8 cellular contexts compared by ENCODE assay signal in the genomic region with DNA sequence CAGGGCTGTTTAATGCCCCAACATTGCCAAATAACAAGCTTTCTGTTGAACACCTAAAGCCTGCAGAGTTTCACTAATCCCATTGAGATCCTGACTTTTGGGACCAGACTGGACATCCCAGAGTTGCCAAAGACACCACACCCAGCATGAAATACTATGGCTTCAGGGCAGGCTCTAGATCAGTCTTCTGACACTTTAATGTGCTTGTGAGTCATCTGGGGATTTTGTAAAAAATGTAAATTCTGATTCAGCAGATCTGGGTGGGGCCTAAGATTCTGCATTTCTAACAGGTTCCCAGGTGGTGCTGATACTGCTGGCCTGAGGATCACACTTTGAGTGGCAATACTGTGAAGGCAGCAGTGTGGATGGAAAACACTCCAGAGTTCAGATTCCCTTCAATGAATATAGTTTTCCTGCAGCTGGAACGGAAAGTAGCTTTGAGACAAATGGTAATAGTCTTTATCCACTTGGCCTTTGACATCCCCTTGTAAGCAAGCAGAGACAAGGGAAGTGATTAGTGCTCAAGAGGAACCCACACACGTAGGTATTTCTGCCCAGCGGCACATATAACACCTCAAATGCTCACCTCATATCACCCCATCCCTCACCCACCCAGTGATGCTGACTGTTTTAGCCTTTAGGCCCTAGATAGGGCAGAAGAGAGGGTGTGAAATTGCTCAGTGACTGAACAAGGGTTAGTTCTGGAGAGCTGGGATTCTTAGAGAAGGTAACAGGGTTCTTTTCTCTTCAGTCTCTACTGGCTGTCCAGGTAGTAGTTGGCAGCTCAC. TPM values are rescaled to one million over a fixed set of nuclear protein-coding genes. Genes with fewer than 3 reads are reported as not detected.
A peak's percentile ranks its signal among the peaks of the same experiment; 100 is the strongest.
DNase-seq lines count a peak whose midpoint lies in the region; ATAC-seq and TF ChIP-seq lines count a peak whose summit lies in the region.
"Had no signal": no experiment of that assay in that cellular context is flagged by ENCODE, and none has a peak within 500 bp of the region (broad histone marks: within the 10 kb centered on the region; RNA-seq: fewer than 3 reads in every experiment).

No MANE protein-coding gene starts in this region.

- peak overlapping the region; percentile 16 for H3K27ac Mint-ChIP-seq in activated T-cell treated with anti-CD3 and anti-CD28 coated beads, Interleukin-2, amount 50 U/mL, for 72 hours
- H3K27ac Mint-ChIP-seq in progenitor cell of endocrine pancreas, result peak overlapping the region; percentile 40

- ATAC-seq in GM18520 (IDR thresholded peaks at IDR 0.05; ENCODE audit: unreplicated experiment) (peak; percentile 67), HG02981 (IDR thresholded peaks at IDR 0.05; ENCODE audit: unreplicated experiment) (peak; percentile 64)
- ATAC-seq in activated T-cell treated with anti-CD3 and anti-CD28 coated beads, Interleukin-2, amount 50 U/mL, for 72 hours (replicated peaks in 1 of 2), result peak; percentile 93 to 94

- H3K27me3 Mint-ChIP-seq in activated T-cell treated with anti-CD3 and anti-CD28 coated beads, Interleukin-2, amount 50 U/mL, for 72 hours (ENCODE audit: low read depth), result no peaks in the 10 kb centered on the region
- no peaks in the 10 kb centered on the region for H3K27me3 Mint-ChIP-seq in progenitor cell of endocrine pancreas

- H3K4me1 Mint-ChIP-seq in activated T-cell treated with anti-CD3 and anti-CD28 coated beads, Interleukin-2, amount 50 U/mL, for 72 hours (ENCODE audit: low read depth), result peaks cover 39% of the 10 kb centered on the region
- H3K4me1 Mint-ChIP-seq in progenitor cell of endocrine pancreas (ENCODE audit: low read depth), result peaks cover 23% of the 10 kb centered on the region

- TF ChIP-seq CTCF in progenitor cell of endocrine pancreas (IDR thresholded peaks at IDR 0.05; ENCODE audit: unreplicated experiment), result no peak

- no peaks in the 10 kb centered on the region for H3K9me3 Mint-ChIP-seq in activated T-cell treated with anti-CD3 and anti-CD28 coated beads, Interleukin-2, amount 50 U/mL, for 72 hours
- H3K9me3 Mint-ChIP-seq in progenitor cell of endocrine pancreas (ENCODE audit: low read depth), result no peaks in the 10 kb centered on the region

- no peak overlapping the region for H3K4me3 Mint-ChIP-seq in activated T-cell treated with anti-CD3 and anti-CD28 coated beads, Interleukin-2, amount 50 U/mL, for 72 hours
- H3K4me3 Mint-ChIP-seq in progenitor cell of endocrine pancreas (ENCODE audit: low read depth), result no peak overlapping the region

- H3K36me3 Mint-ChIP-seq in activated T-cell treated with anti-CD3 and anti-CD28 coated beads, Interleukin-2, amount 50 U/mL, for 72 hours (ENCODE audit: insufficient read depth in 2 of 2), result no peaks in the 10 kb centered on the region
- peaks cover 1% of the 10 kb centered on the region for H3K36me3 Mint-ChIP-seq in progenitor cell of endocrine pancreas (ENCODE audit: insufficient read depth)

- DNase-seq in activated T-cell treated with anti-CD3 and anti-CD28 coated beads, Interleukin-2, amount 50 U/mL, for 72 hours, result peak; percentile 44 to 47
- DNase-seq in progenitor cell of endocrine pancreas (ENCODE audit: low spot score, unreplicated experiment) (no peak), hypothalamus (lab: John Stamatoyannopoulos, UW) (no peak), NCI-H2107 (lab: John Stamatoyannopoulos, UW) (no peak), medulla oblongata (ENCODE audit: extremely low spot score) (no peak)
- DNase-seq: GOT3 had no signal

RNA-seq across cellular contexts. Expression of gene GSK3B, which starts 51.4 kb away (rescaled TPM):
- 10 to 100 TPM; 35.4 to 37.5 TPM for total RNA-seq in activated T-cell treated with anti-CD3 and anti-CD28 coated beads, Interleukin-2, amount 50 U/mL, for 72 hours
- 80.0 and 81.3 TPM in 2 replicates for total RNA-seq in progenitor cell of endocrine pancreas

Comparison
In these comparisons a context has a peak if more than half of its experiments do, and no peak if none do; other contexts are left out.
1. DNase-seq: peak in activated T-cell treated with anti-CD3 and anti-CD28 coated beads, Interleukin-2, amount 50 U/mL, for 72 hours (2 of 2); none in progenitor cell of endocrine pancreas (single experiment), hypothalamus (0 of 51), NCI-H2107 (single experiment) and medulla oblongata (single experiment).
2. Peak in every context shown above with its lines, with median percentiles within 50 percentile points of each other: ATAC-seq.